In the genomic region with DNA sequence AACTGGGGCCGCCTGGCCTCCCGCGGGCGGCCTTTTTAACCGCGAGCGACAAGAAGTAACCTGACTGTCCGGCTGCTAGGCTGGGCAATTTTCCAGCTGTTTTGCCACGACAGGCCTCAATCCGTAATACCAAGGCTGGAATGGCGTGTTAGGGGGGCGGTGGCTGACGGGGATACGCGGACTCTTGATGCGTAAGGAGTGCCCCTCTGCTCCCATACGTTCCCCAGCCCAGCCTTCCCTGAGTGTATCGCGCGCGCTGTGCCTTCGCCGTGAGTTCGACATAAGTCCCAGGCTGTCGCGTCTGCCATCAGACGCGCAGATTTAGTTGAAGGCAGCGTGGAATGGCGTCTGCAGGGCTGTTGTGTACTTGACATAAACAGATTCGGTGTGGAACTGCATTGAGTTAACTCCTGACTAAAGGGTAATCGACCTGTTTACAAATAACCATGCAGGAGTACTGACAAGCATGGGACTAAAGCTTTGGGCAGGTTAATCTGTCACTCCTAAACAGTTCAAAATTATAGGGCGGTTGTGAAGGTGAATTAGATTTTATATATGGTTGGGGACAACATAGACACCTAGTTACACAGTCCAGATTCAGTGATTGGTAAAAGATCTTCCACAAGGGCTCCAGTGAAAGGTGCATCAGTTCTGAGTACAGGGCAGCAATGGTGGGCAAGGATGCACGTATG, we compare ENCODE assay signal across 8 cellular contexts. TPM values are rescaled to one million over a fixed set of nuclear protein-coding genes. Genes with fewer than 3 reads are reported as not detected.
A peak's percentile ranks its signal among the peaks of the same experiment; 100 is the strongest.
DNase-seq lines count a peak whose midpoint lies in the region; ATAC-seq, FAIRE-seq and TF ChIP-seq lines count a peak whose summit lies in the region.

No MANE protein-coding gene starts in this region.

- DNase-seq in NCI-H524 (lab: John Stamatoyannopoulos, UW): peak; percentile 34 to 71
- DNase-seq in NCI-H524 treated with DMSO at 0.1 percent for 48 hours (lab: John Stamatoyannopoulos, UW): no peak
- peak; percentile 56 for DNase-seq in HK-2 (ENCODE audit: unreplicated experiment)
- DNase-seq in RWPE1 (ENCODE audit: low spot score): peak; percentile 53
- peak; percentile 66 to 91 (median 80) for DNase-seq in adrenal gland
- peak; percentile 70 for DNase-seq in left ventricle myocardium superior
- DNase-seq in D721Med (ENCODE audit: insufficient read length, low spot score): no peak

- H3K9me3 ChIP-seq in adrenal gland (replicated peaks in 1 of 3): no peaks in the 10 kb centered on the region

- intact Hi-C loops in adrenal gland (cut with DNase I): loop anchor here in 1 of 2 donors (2.0 to 10.0 kb wide), 2 partner anchors 118 to 136 kb away; a partner anchor contains a TSS
- intact Hi-C loops in left ventricle myocardium superior (cut with micrococcal nuclease): loop anchor here (5.0 kb wide), 2 partner anchors 116 to 136 kb away; a partner anchor contains a TSS

- H3K27ac ChIP-seq in RWPE1 (peak overlapping the region; percentile 99), adrenal gland (peak overlapping the region; percentile 94 to 98 (median 96)), rectal smooth muscle tissue (ENCODE audit: low read depth, low read length) (peak overlapping the region; percentile 96)

- no peak for FAIRE-seq in D721Med (lab: Jason Lieb, UNC)

- TF ChIP-seq CTCF in RWPE1 (conservative IDR thresholded peaks at IDR 0.05; ENCODE audit: low read depth) (no peak), adrenal gland (IDR thresholded peaks at IDR 0.05) (no peak), D721Med (IDR thresholded peaks at IDR 0.05; ENCODE audit: insufficient read depth, missing control alignments) (no peak)

- ATAC-seq in left ventricle myocardium superior: peak; percentile 46

- no peak for TF ChIP-seq POLR2A in adrenal gland (IDR thresholded peaks at IDR 0.05)

- H3K4me1 ChIP-seq in adrenal gland (replicated peaks in 1 of 2) (peaks cover 14 to 32% of the 10 kb centered on the region in 2 donors), rectal smooth muscle tissue (ENCODE audit: control insufficient read depth, insufficient read depth, low read length) (peaks cover 9% of the 10 kb centered on the region)

- POLR2A ChIA-PET in RWPE1 (lab: Yijun Ruan, JAX; ENCODE audit: low non-redundant PET): interaction anchor here (0.6 to 1.2 kb wide), 5 partner anchors 63 to 359 kb away, joined by 3 to 8 read pairs (median 3); a partner anchor contains a TSS

- no peaks in the 10 kb centered on the region for H3K27me3 ChIP-seq in adrenal gland
- no peaks in the 10 kb centered on the region for H3K27me3 ChIP-seq in rectal smooth muscle tissue (ENCODE audit: control insufficient read depth, insufficient read depth, low read length)

- WGBS in adrenal gland, 4 donors: 2 to 14% (median 5%) methylated on average over 4 to 34 of the region's 34 CpGs

- CTCF ChIA-PET in RWPE1 (lab: Yijun Ruan, JAX): interaction anchor here (1.3 kb wide), 1 partner anchor 136 kb away, joined by 10 read pairs; no protein-coding TSS in a partner anchor

- H3K36me3 ChIP-seq in adrenal gland (replicated peaks in 1 of 2) (peaks cover 0 to 6% of the 10 kb centered on the region in 2 donors), rectal smooth muscle tissue (ENCODE audit: control insufficient read depth, insufficient read depth, low read length) (peaks cover 4% of the 10 kb centered on the region)

- H3K9ac ChIP-seq in rectal smooth muscle tissue (ENCODE audit: low read length): peak overlapping the region; percentile 81

- H3K4me3 ChIP-seq in adrenal gland (peak overlapping the region; percentile 85 to 94 (median 90)), rectal smooth muscle tissue (ENCODE audit: low read length) (peak overlapping the region; percentile 65)

RNA-seq across cellular contexts. Expression of a gene that starts 16.6 kb away (rescaled TPM):
- total RNA-seq in adrenal gland (100 to 1,000 TPM in 5 of 8 donors, 10 to 100 TPM in 3; 47.7 to 205 (median 122) TPM), left ventricle myocardium superior (9.0 TPM)
- 10 to 100 TPM; 31.9 to 52.4 (median 32.6) TPM for polyA plus RNA-seq in adrenal gland

Comparison
In these comparisons a context has a peak if more than half of its experiments do, and no peak if none do; other contexts are left out.
1. DNase-seq: peak in NCI-H524 (2 of 2), HK-2 (single experiment), RWPE1 (single experiment), adrenal gland (7 of 7) and left ventricle myocardium superior (single experiment); none in NCI-H524 treated with DMSO at 0.1 percent for 48 hours (single experiment) and D721Med (single experiment).
2. Peak in every context shown above with its lines, with median percentiles within 50 percentile points of each other: H3K27ac ChIP-seq.